In genomic region chr10:81135851-81136250, GRCh38 we compare ENCODE assay signal across 10 cellular contexts.
DNase-seq lines count a peak whose midpoint lies in the region; ATAC-seq and TF ChIP-seq lines count a peak whose summit lies in the region.
"Had no signal": no experiment of that assay in that cellular context is flagged by ENCODE, and none has a peak within 500 bp of the region (broad histone marks: within the 10 kb centered on the region; RNA-seq: fewer than 3 reads in every experiment).

No MANE protein-coding gene starts in this region.

- ATAC-seq in HG02571 (IDR thresholded peaks at IDR 0.05; ENCODE audit: unreplicated experiment) = peak; percentile 99
- ATAC-seq in HG03175 (IDR thresholded peaks at IDR 0.05; ENCODE audit: unreplicated experiment) = peak; percentile 99
- no peak for ATAC-seq in sciatic nerve

- intact Hi-C loops in sciatic nerve (cut with DNase I) = no loop called here

- TF ChIP-seq CTCF in GM10266 (IDR thresholded peaks at IDR 0.05; ENCODE audit: control insufficient read depth, insufficient read depth, low read depth, missing control alignments) = no peak

- DNase-seq in GM10266 (ENCODE audit: extremely low spot score) (peak; percentile 18), GM19240 (ENCODE audit: insufficient read length, low spot score) (peak; percentile 1), NCI-H748 (lab: John Stamatoyannopoulos, UW; ENCODE audit: unreplicated experiment) (no peak), NCI-H748 treated with DMSO at 0.1 percent for 48 hours (lab: John Stamatoyannopoulos, UW) (no peak), sciatic nerve (ENCODE audit: low spot score) (no peak), iPS-NIHi11 (ENCODE audit: low spot score) (no peak)
- DNase-seq: activated CD4-positive, alpha-beta memory T cell treated with anti-CD3 and anti-CD28 coated beads, Interleukin-2, amount 10 ng/mL, durations not matched to agents 7 days and 5 days; NCI-H1694 had no signal

Comparison
In these comparisons a context has a peak if more than half of its experiments do, and no peak if none do; other contexts are left out.
1. DNase-seq: peak in GM10266 (single experiment) and GM19240 (single experiment); none in NCI-H748 (single experiment), NCI-H748 treated with DMSO at 0.1 percent for 48 hours (single experiment), sciatic nerve (single experiment) and iPS-NIHi11 (single experiment).